In the genomic region with DNA sequence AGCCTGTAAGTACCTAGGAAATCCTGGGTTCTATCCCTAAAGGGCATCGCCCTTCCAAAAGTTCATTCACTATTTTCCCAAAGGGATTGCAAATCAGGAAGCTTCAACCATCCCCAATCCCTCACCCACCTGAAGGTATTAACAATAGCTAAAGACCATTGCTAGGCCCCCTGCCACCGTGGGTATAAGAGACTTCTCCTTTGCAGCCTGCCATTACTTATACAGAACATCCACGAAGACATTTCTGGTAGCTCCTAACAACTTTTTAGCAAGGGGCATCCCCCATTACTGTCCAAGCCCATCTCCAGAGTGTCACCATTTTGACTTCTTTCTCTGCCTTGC, we compare ENCODE assay signal across 8 cellular contexts. TPM values are rescaled to one million over a fixed set of nuclear protein-coding genes. Genes with fewer than 3 reads are reported as not detected.
DNase-seq lines count a peak whose midpoint lies in the region; ATAC-seq and TF ChIP-seq lines count a peak whose summit lies in the region.

No MANE protein-coding gene starts in this region.

- peak overlapping the region; percentile 94 for H3K4me2 ChIP-seq in PC-9

- POLR2A ChIA-PET in PC-9 (lab: Charles Lee; ENCODE audit: unreplicated experiment) = interaction anchor here (0.8 to 1.0 kb wide), 2 partner anchors 172 to 194 kb away, joined by 13 to 31 read pairs; no protein-coding TSS in a partner anchor

- H3K4me1 ChIP-seq in PC-9 (replicated peaks; ENCODE audit: insufficient read depth) = peaks cover 25% of the 10 kb centered on the region
- peaks cover 11 to 37% (median 13%) of the 10 kb centered on the region in 3 donors for H3K4me1 ChIP-seq in esophagus squamous epithelium
- peaks cover 12 to 28% (median 17%) of the 10 kb centered on the region in 3 donors for H3K4me1 ChIP-seq in skeletal muscle tissue (ENCODE audit: control insufficient read depth in 3 of 3, insufficient read depth in 3 of 3, low read length in 3 of 3)

- BruUV-seq in PC-9 (replicated peaks; lab: Mats Ljungman, UMichigan) = no TSS peak

- peak overlapping the region in 1 of 3 donors; percentile 27 for H3K9ac ChIP-seq in skeletal muscle tissue (ENCODE audit: low read depth in 1 of 3, low read length in 3 of 3)

- H3K4me3 ChIP-seq in PC-9 (peak overlapping the region; percentile 90; the same call in 1 of the 2 replicates), esophagus squamous epithelium (peak overlapping the region in 3 of 4 donors; percentile 64 to 92 (median 90)), skeletal muscle tissue (ENCODE audit: low read length in 3 of 3) (peak overlapping the region; percentile 42 to 77 (median 56))

- H3K36me3 ChIP-seq in PC-9 (ENCODE audit: low read depth) = no peaks in the 10 kb centered on the region
- H3K36me3 ChIP-seq in esophagus squamous epithelium = peaks cover 0 to 10% (median 0%) of the 10 kb centered on the region in 3 donors
- H3K36me3 ChIP-seq in skeletal muscle tissue (ENCODE audit: control insufficient read depth in 3 of 3, insufficient read depth in 3 of 3, low read length in 3 of 3) = peaks cover 4 to 9% (median 8%) of the 10 kb centered on the region in 3 donors

- no peak overlapping the region for H3K27ac ChIP-seq in PC-9
- H3K27ac ChIP-seq in esophagus squamous epithelium = peak overlapping the region in 3 of 4 donors; percentile 21 to 65 (median 39)
- H3K27ac ChIP-seq in skeletal muscle tissue (ENCODE audit: low read depth, low read length) = no peak overlapping the region

- no peaks in the 10 kb centered on the region for H3K9me2 ChIP-seq in PC-9 (ENCODE audit: insufficient read depth)

- H3F3A ChIP-seq in PC-9 (ENCODE audit: insufficient read depth, low read depth) = no peaks in the 10 kb centered on the region

- intact Hi-C loops in PC-9 (cut with micrococcal nuclease; ENCODE audit: unreplicated experiment) = no loop called here
- intact Hi-C loops in esophagus squamous epithelium (cut with DNase I) = no loop called here

- CTCF ChIA-PET in PC-9 (lab: Charles Lee) = interaction anchor here (0.6 to 2.7 kb wide), 3 partner anchors 13 to 183 kb away, joined by 3 to 11 read pairs (median 4); a partner anchor contains a TSS

- no peaks in the 10 kb centered on the region for H4K20me1 ChIP-seq in PC-9 (ENCODE audit: insufficient read depth)

- peak; percentile 4 for ATAC-seq in GM21360 (IDR thresholded peaks at IDR 0.05; ENCODE audit: unreplicated experiment)
- no peak for ATAC-seq in HG03108 (IDR thresholded peaks at IDR 0.05; ENCODE audit: unreplicated experiment)
- ATAC-seq in HG03045 (IDR thresholded peaks at IDR 0.05; ENCODE audit: unreplicated experiment) = no peak

- H3K9me3 ChIP-seq in PC-9 (ENCODE audit: insufficient read depth, low read depth) (no peaks in the 10 kb centered on the region), esophagus squamous epithelium (no peaks in the 10 kb centered on the region), skeletal muscle tissue (ENCODE audit: control insufficient read depth in 3 of 3, low read length in 3 of 3) (no peaks in the 10 kb centered on the region)

- WGBS in esophagus squamous epithelium, 2 donors = 5 to 22% methylated on average over 3 of the region's 3 CpGs

- H3K27me3 ChIP-seq in PC-9 (ENCODE audit: insufficient read depth, low read depth) (peaks cover 4% of the 10 kb centered on the region; the same call in 1 of the 2 replicates), esophagus squamous epithelium (peaks cover 0 to 36% (median 0%) of the 10 kb centered on the region in 4 donors), skeletal muscle tissue (ENCODE audit: control insufficient read depth in 3 of 3, insufficient read depth in 3 of 3, low read length in 3 of 3) (no peaks in the 10 kb centered on the region)

- no peak for TF ChIP-seq POLR2A in esophagus squamous epithelium (IDR thresholded peaks at IDR 0.05)

- DNase-seq in PC-9 (no peak), esophagus squamous epithelium (lab: John Stamatoyannopoulos, UW) (no peak), OCI-M2 (lab: John Stamatoyannopoulos, UW; ENCODE audit: unreplicated experiment) (no peak)
- DNase-seq in stimulated activated CD4-positive, alpha-beta T cell treated with anti-CD3 and anti-CD28 coated beads, Interleukin-2, amount 100 ng/mL, for 48 hours = no peak

- H2AFZ ChIP-seq in PC-9 = peak overlapping the region; percentile 91

- H3K79me2 ChIP-seq in PC-9 (ENCODE audit: low read depth) = peaks cover 13% of the 10 kb centered on the region

- no peak for TF ChIP-seq CTCF in PC-9 (conservative IDR thresholded peaks at IDR 0.05)
- no peak for TF ChIP-seq CTCF in esophagus squamous epithelium (IDR thresholded peaks at IDR 0.05)

RNA-seq across cellular contexts. Expression of a gene that starts 0.4 kb away (rescaled TPM):
- total RNA-seq in PC-9 (2021) (37.8 and 53.7 TPM in 2 replicates), esophagus squamous epithelium (10 to 100 TPM; 30.5 to 44.1 (median 38.7) TPM), skeletal muscle tissue (27.7 TPM)

Comparison
In these comparisons a context has a peak if more than half of its experiments do, and no peak if none do; other contexts are left out.
1. H3K27ac ChIP-seq: peak in esophagus squamous epithelium (3 of 4); none in PC-9 (single experiment) and skeletal muscle tissue (single experiment).
2. Peak in every context shown above with its lines, with median percentiles within 50 percentile points of each other: H3K4me3 ChIP-seq.